Comparison of ENCODE assay signal across 1 cellular context in genomic region chr22:20656902-20657836, GRCh38.
TF ChIP-seq lines count a peak whose summit lies in the region.

No MANE protein-coding gene starts in this region.

TF ChIP-seq in K562, 482 proteins besides CTCF, POLR2A, EP300 and RAD21 (continued from another document and continues in another):
- TF ChIP-seq CHD7 (IDR thresholded peaks at IDR 0.05; ENCODE audit: low read depth, low read length): no peak
- no peak; the same call in 1 of the 2 replicates for TF ChIP-seq ZNF561 (CRISPR knock-in tag; conservative IDR thresholded peaks at IDR 0.05)
- no peak; the same call in 1 of the 2 replicates for TF ChIP-seq MYNN (IDR thresholded peaks at IDR 0.05)
- no peak for TF ChIP-seq MYNN (CRISPR knock-in tag; IDR thresholded peaks at IDR 0.05)
- no peak for TF ChIP-seq CBX1 (IDR thresholded peaks at IDR 0.05; ENCODE audit: low read depth)
- TF ChIP-seq ZNF347 (CRISPR knock-in tag; IDR thresholded peaks at IDR 0.05; ENCODE audit: low read depth): no peak; the same call in 1 of the 2 replicates
- no peak; the same call in 1 of the 2 replicates for TF ChIP-seq NFIX (CRISPR knock-in tag; IDR thresholded peaks at IDR 0.05; ENCODE audit: low read depth)
- no peak for TF ChIP-seq CBFA2T3 (IDR thresholded peaks at IDR 0.05)
- no peak for TF ChIP-seq GABPB1 (CRISPR knock-in tag; IDR thresholded peaks at IDR 0.05)
- TF ChIP-seq ZFP30 (CRISPR knock-in tag; IDR thresholded peaks at IDR 0.05; ENCODE audit: borderline replicate concordance): no peak
- TF ChIP-seq ZNF217 (CRISPR knock-in tag; IDR thresholded peaks at IDR 0.05): no peak
- no peak for TF ChIP-seq SIRT6 (IDR thresholded peaks at IDR 0.05; ENCODE audit: low read depth, low read length)
- no peak for TF ChIP-seq POLR3G (IDR thresholded peaks at IDR 0.05; ENCODE audit: extremely low read depth, insufficient read length, insufficient replicate concordance)
- TF ChIP-seq ZNF224 (CRISPR knock-in tag; IDR thresholded peaks at IDR 0.05): no peak
- TF ChIP-seq PTTG1 (tag; IDR thresholded peaks at IDR 0.05; ENCODE audit: low read depth): no peak
- peak; percentile 73 for TF ChIP-seq THRB (CRISPR knock-in tag; conservative IDR thresholded peaks at IDR 0.05)
- TF ChIP-seq, protein P1, sequence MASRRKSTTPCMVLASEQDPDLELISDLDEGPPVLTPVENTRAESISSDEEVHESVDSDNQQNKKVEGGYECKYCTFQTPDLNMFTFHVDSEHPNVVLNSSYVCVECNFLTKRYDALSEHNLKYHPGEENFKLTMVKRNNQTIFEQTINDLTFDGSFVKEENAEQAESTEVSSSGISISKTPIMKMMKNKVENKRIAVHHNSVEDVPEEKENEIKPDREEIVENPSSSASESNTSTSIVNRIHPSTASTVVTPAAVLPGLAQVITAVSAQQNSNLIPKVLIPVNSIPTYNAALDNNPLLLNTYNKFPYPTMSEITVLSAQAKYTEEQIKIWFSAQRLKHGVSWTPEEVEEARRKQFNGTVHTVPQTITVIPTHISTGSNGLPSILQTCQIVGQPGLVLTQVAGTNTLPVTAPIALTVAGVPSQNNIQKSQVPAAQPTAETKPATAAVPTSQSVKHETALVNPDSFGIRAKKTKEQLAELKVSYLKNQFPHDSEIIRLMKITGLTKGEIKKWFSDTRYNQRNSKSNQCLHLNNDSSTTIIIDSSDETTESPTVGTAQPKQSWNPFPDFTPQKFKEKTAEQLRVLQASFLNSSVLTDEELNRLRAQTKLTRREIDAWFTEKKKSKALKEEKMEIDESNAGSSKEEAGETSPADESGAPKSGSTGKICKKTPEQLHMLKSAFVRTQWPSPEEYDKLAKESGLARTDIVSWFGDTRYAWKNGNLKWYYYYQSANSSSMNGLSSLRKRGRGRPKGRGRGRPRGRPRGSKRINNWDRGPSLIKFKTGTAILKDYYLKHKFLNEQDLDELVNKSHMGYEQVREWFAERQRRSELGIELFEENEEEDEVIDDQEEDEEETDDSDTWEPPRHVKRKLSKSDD (conservative IDR thresholded peaks at IDR 0.05; ENCODE audit: low read length): no peak
- no peak for TF ChIP-seq ZNF124 (CRISPR knock-in tag; IDR thresholded peaks at IDR 0.05)
- no peak for TF ChIP-seq ZNF384 (IDR thresholded peaks at IDR 0.05; ENCODE audit: low read depth, low read length)
- no peak for TF ChIP-seq U2AF1 (optimal IDR thresholded peaks at IDR 0.05; ENCODE audit: low read depth, low read length)
- no peak for TF ChIP-seq MED1 (CRISPR knock-in tag; IDR thresholded peaks at IDR 0.05; ENCODE audit: borderline replicate concordance)
- peak; percentile 69; the same call in 1 of the 2 replicates for TF ChIP-seq E2F4 (CRISPR knock-in tag; IDR thresholded peaks at IDR 0.05; ENCODE audit: low read depth)
- TF ChIP-seq CEBPG (CRISPR knock-in tag; IDR thresholded peaks at IDR 0.05): no peak
- no peak for TF ChIP-seq CEBPG (tag; conservative IDR thresholded peaks at IDR 0.05 in 1 of 2, IDR thresholded peaks at IDR 0.05 in 1 of 2)
- TF ChIP-seq ZC3H8 (IDR thresholded peaks at IDR 0.05): no peak
- TF ChIP-seq POLR2AphosphoS5 (IDR thresholded peaks at IDR 0.05; ENCODE audit: control insufficient read depth, insufficient read depth, low read depth, low read length): peak; percentile 31; the same call in 1 of the 2 replicates
- no peak for TF ChIP-seq SRSF7 (optimal IDR thresholded peaks at IDR 0.05; ENCODE audit: low read depth, low read length)
- 0 out of 2 replicates have a peak, but pooled peaks have one; percentile 25 for TF ChIP-seq EHMT2 (IDR thresholded peaks at IDR 0.05)
- no peak for TF ChIP-seq HLTF (IDR thresholded peaks at IDR 0.05)
- 0 out of 2 replicates have a peak, but pooled peaks have one; percentile 42 for TF ChIP-seq KLF6 (CRISPR knock-in tag; IDR thresholded peaks at IDR 0.05; ENCODE audit: borderline replicate concordance)
- no peak for TF ChIP-seq PHB2 (IDR thresholded peaks at IDR 0.05; ENCODE audit: low read depth)
- 0 out of 2 replicates have a peak, but pooled peaks have one; percentile 30 for TF ChIP-seq RREB1 (CRISPR knock-in tag; IDR thresholded peaks at IDR 0.05)
